Comparison of ENCODE assay signal across 8 cellular contexts in genomic region chr17:19867654-19868395, GRCh38. TPM values are rescaled to one million over a fixed set of nuclear protein-coding genes. Genes with fewer than 3 reads are reported as not detected.
DNase-seq lines count a peak whose midpoint lies in the region; ATAC-seq and TF ChIP-seq lines count a peak whose summit lies in the region.

Gene ULK2, minus strand, starts transcription at chr17:19867936. Its CDS starts 519 bp downstream, at chr17:19867417.

- BruUV-seq in MCF 10A (replicated peaks; lab: Mats Ljungman, UMichigan): no TSS peak

- CTCF ChIA-PET in MCF 10A (lab: Yijun Ruan, JAX): interaction anchor here (1.1 kb wide), 1 partner anchor 13 kb away, joined by 3 read pairs; no protein-coding TSS in a partner anchor

- no peaks in the 10 kb centered on the region for H3K27me3 Mint-ChIP-seq in MCF 10A (ENCODE audit: insufficient read depth, unreplicated experiment)

- TF ChIP-seq CTCF in MCF 10A (IDR thresholded peaks at IDR 0.05; ENCODE audit: unreplicated experiment): no peak

- no peaks in the 10 kb centered on the region for H3K36me3 Mint-ChIP-seq in MCF 10A (ENCODE audit: insufficient read depth, unreplicated experiment)

- peak within 1 kb of the TSS; percentile 75 for H3K27ac Mint-ChIP-seq in MCF 10A (ENCODE audit: low read depth, unreplicated experiment)

- intact Hi-C loops in MCF 10A (cut with micrococcal nuclease): loop anchor here (2.0 to 5.0 kb wide), 2 partner anchors 31 to 109 kb away; partner anchors contain the start of gene AKAP10

- peak within 1 kb of the TSS; percentile 76 for H3K4me3 Mint-ChIP-seq in MCF 10A (ENCODE audit: unreplicated experiment)

- peak within 1 kb of the TSS; percentile 72 for H3K4me3 ChIP-seq in iPS DF 6.9 (ENCODE audit: low read length)

- no CpG with 5 or more reads among the region's 91 CpGs for WGBS in iPS DF 6.9 (ENCODE audit: insufficient coverage, insufficient read length)

- H3K4me1 ChIP-seq in iPS DF 6.9 (ENCODE audit: control insufficient read depth, insufficient read depth, low read length): no peaks in the 10 kb centered on the region

- no peak within 1 kb of the TSS for H3K27ac ChIP-seq in iPS DF 6.9 (ENCODE audit: low read length)

- no peaks in the 10 kb centered on the region for H3K9me3 ChIP-seq in iPS DF 6.9 (ENCODE audit: control insufficient read depth, insufficient read depth, low read length)

- ATAC-seq in HG03354 (IDR thresholded peaks at IDR 0.05; ENCODE audit: poor library complexity, severe bottlenecking, unreplicated experiment): peak; percentile 59

- H3K36me3 ChIP-seq in iPS DF 6.9 (ENCODE audit: control insufficient read depth, insufficient read depth, low read length): no peaks in the 10 kb centered on the region

- H3K4me1 Mint-ChIP-seq in MCF 10A (ENCODE audit: insufficient read depth, unreplicated experiment): peaks cover 5% of the 10 kb centered on the region

- H3K27me3 ChIP-seq in iPS DF 6.9 (ENCODE audit: control insufficient read depth, insufficient read depth, low read length): peaks cover 7% of the 10 kb centered on the region; the same call in 1 of the 2 replicates

- no peaks in the 10 kb centered on the region for H3K9me3 Mint-ChIP-seq in MCF 10A (ENCODE audit: unreplicated experiment)

- POLR2A ChIA-PET in MCF 10A (lab: Yijun Ruan, JAX): interaction anchor here (0.5 to 1.3 kb wide), 5 partner anchors 29 to 1600 kb away, joined by 3 to 4 read pairs (median 4); no protein-coding TSS in a partner anchor

- peak; percentile 3 to 68 for DNase-seq in NCI-H526 (lab: John Stamatoyannopoulos, UW)
- no peak for DNase-seq in NCI-H526 treated with DMSO at 0.1 percent for 48 hours (lab: John Stamatoyannopoulos, UW)
- DNase-seq in T follicular helper cell (ENCODE audit: low read depth): peak; percentile 6
- DNase-seq in MCF 10A (ENCODE audit: unreplicated experiment): peak; percentile 45
- DNase-seq in iPS DF 6.9 (ENCODE audit: low read depth, low spot score): no peak
- no peak for DNase-seq in renal cortical epithelial cell (ENCODE audit: low read depth)
- no peak for DNase-seq in NCI-H128 (lab: John Stamatoyannopoulos, UW; ENCODE audit: unreplicated experiment)

RNA-seq across cellular contexts. Expression of gene ULK2, which starts in this region (rescaled TPM):
- total RNA-seq in MCF 10A (2022): 7.9 and 11.4 TPM in 2 replicates
- total RNA-seq in renal cortical epithelial cell: 15.3 and 18.0 TPM in 2 replicates

Comparison
In these comparisons a context has a peak if more than half of its experiments do, and no peak if none do; other contexts are left out.
1. DNase-seq: peak in NCI-H526 (2 of 2), T follicular helper cell (single experiment) and MCF 10A (single experiment); none in NCI-H526 treated with DMSO at 0.1 percent for 48 hours (single experiment), iPS DF 6.9 (single experiment), renal cortical epithelial cell (single experiment) and NCI-H128 (single experiment).